ENCODE assay signal across 20 cellular contexts in the genomic region with DNA sequence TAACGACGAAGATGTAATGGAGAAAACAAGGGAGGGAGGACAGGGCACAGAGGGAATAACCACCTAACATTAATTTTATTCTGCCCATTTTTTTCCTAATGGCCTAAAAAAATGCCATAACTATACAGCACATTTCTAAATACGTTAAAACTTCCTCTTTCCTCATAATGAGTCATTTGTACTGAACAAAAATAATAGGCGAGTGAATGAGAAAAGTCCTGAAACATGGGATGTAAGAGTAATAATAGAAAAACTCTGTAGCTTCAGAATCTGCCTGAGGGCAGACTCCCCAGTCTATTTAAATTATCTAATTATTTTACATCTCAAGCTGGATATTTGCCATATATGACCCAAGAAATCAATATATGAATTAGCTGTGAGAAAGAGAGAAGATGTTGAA.
DNase-seq lines count a peak whose midpoint lies in the region; ATAC-seq and TF ChIP-seq lines count a peak whose summit lies in the region.
"Had no signal": no experiment of that assay in that cellular context is flagged by ENCODE, and none has a peak within 500 bp of the region (broad histone marks: within the 10 kb centered on the region; RNA-seq: fewer than 3 reads in every experiment).

No MANE protein-coding gene starts in this region.

- H3K36me3 ChIP-seq in ACC112 (ENCODE audit: insufficient read depth, low read length), result no peaks in the 10 kb centered on the region
- no peaks in the 10 kb centered on the region for H3K36me3 ChIP-seq in body of pancreas (replicated peaks in 1 of 2; ENCODE audit: insufficient read depth in 1 of 2, low read depth in 2 of 2)
- H3K36me3 ChIP-seq: HAP-1, neutrophil, right atrium auricular region had no signal

- TF ChIP-seq POLR2A in body of pancreas (IDR thresholded peaks at IDR 0.05), result no peak

- intact Hi-C loops in body of pancreas (cut with DNase I), result no loop called here

- H3K4me3 ChIP-seq in ACC112 (ENCODE audit: low read depth, low read length) (no peak overlapping the region), fibroblast of villous mesenchyme (ENCODE audit: low read depth, low read length) (no peak overlapping the region), body of pancreas (no peak overlapping the region)
- H3K4me3 ChIP-seq: HAP-1, right atrium auricular region, testis had no signal

- H3K9me3 ChIP-seq in body of pancreas, result no peaks in the 10 kb centered on the region
- H3K9me3 ChIP-seq: HAP-1, neutrophil, right atrium auricular region, testis had no signal

- DNase-seq in HT1080 (ENCODE audit: low read depth) (peak; percentile 26), amniotic epithelial cell (ENCODE audit: low read depth) (peak; percentile 50), fibroblast of villous mesenchyme (ENCODE audit: low read depth) (peak; percentile 39), body of pancreas (no peak), ACHN (no peak), COLO668 (lab: John Stamatoyannopoulos, UW; ENCODE audit: unreplicated experiment) (no peak), NCI-H526 treated with DMSO at 0.1 percent for 48 hours (lab: John Stamatoyannopoulos, UW) (no peak)
- DNase-seq: activated B cell treated with CpG ODN at 0.5 μM for 24 hours; activated naive CD4-positive, alpha-beta T cell treated with anti-CD3 and anti-CD28 coated beads, Interleukin-2, amount 50 U/mL, for 16 hours; activated T-cell treated with anti-CD3 and anti-CD28 coated beads, Interleukin-2, amount 50 U/mL, for 4 hours; head of caudate nucleus; NCI-H1930; NCI-H446 treated with DMSO at 0.1 percent for 48 hours; testis had no signal

- no peak overlapping the region for H2AFZ ChIP-seq in ACC112 (ENCODE audit: low read length, unreplicated experiment)

- H3K27me3 ChIP-seq in ACC112 (ENCODE audit: insufficient read depth, low read length) (no peaks in the 10 kb centered on the region), body of pancreas (no peaks in the 10 kb centered on the region)
- H3K27me3 ChIP-seq: neutrophil, right atrium auricular region, testis had no signal

- H3K27ac ChIP-seq in ACC112 (ENCODE audit: low read depth, low read length), result peak overlapping the region; percentile 56
- H3K27ac ChIP-seq in body of pancreas, result no peak overlapping the region
- H3K27ac ChIP-seq: C4-2B, neutrophil, right atrium auricular region, testis had no signal

- TF ChIP-seq CTCF in fibroblast of villous mesenchyme (IDR thresholded peaks at IDR 0.05; ENCODE audit: insufficient read depth, low read depth, low read length) (no peak), body of pancreas (IDR thresholded peaks at IDR 0.05) (no peak)

- peaks cover 41% of the 10 kb centered on the region for H3K4me1 ChIP-seq in ACC112 (ENCODE audit: control insufficient read depth, insufficient read depth, low read length, unreplicated experiment)
- H3K4me1 ChIP-seq in body of pancreas, result no peaks in the 10 kb centered on the region
- H3K4me1 ChIP-seq: HAP-1, right atrium auricular region, testis had no signal

- 62 to 64% methylated on average over 4 of the region's 4 CpGs for WGBS in body of pancreas, 2 donors

- in situ Hi-C loops in ACHN (cut with HindIII; ENCODE audit: low pct_ligation_motif_present, low pct_unique_long_range_greater_than_20kb, low sequenced_read_pairs), result no loop called here

- no peak for ATAC-seq in body of pancreas
- ATAC-seq: activated T-cell treated with anti-CD3 and anti-CD28 coated beads, Interleukin-2, amount 50 U/mL, for 4 hours; stimulated activated effector memory CD8-positive, alpha-beta T cell treated with anti-CD3 and anti-CD28 coated beads, Interleukin-12 subunit alpha, Interleukin-12 subunit beta, amount 100 ng/mL, for 72 hours had no signal

- no peaks in the 10 kb centered on the region for H3K79me2 ChIP-seq in ACC112 (ENCODE audit: control insufficient read depth, insufficient read depth, low read length, unreplicated experiment)

Comparison
In these comparisons a context has a peak if more than half of its experiments do, and no peak if none do; other contexts are left out.
1. DNase-seq: peak in HT1080 (single experiment), amniotic epithelial cell (single experiment) and fibroblast of villous mesenchyme (single experiment); none in body of pancreas (0 of 4), ACHN (single experiment), COLO668 (single experiment) and NCI-H526 treated with DMSO at 0.1 percent for 48 hours (single experiment).